11 cellular contexts compared by ENCODE assay signal in genomic region chr22:45742866-45743450, GRCh38.
A peak's percentile ranks its signal among the peaks of the same experiment; 100 is the strongest.
DNase-seq lines count a peak whose midpoint lies in the region; ATAC-seq, FAIRE-seq and TF ChIP-seq lines count a peak whose summit lies in the region.
"Had no signal": no experiment of that assay in that cellular context is flagged by ENCODE, and none has a peak within 500 bp of the region (broad histone marks: within the 10 kb centered on the region; RNA-seq: fewer than 3 reads in every experiment).

No MANE protein-coding gene starts in this region.

- H3K9me2 ChIP-seq in HCT116 (ENCODE audit: insufficient read depth), result no peaks in the 10 kb centered on the region

- H3K27ac ChIP-seq in HCT116 (ENCODE audit: low read depth, low read length), result no peak overlapping the region
- H3K27ac ChIP-seq in small intestine (ENCODE audit: low read depth in 1 of 2, low read length in 1 of 2), result no peak overlapping the region

- RAD21 ChIA-PET in HCT116 (lab: Charles Lee; ENCODE audit: low non-redundant PET in 1 of 2, low total read pairs in 2 of 2, uncharacterized antibody in 2 of 2, unreplicated experiment in 2 of 2), result no interaction called here

- H3K4me3 Mint-ChIP-seq in activated CD4-positive, alpha-beta T cell treated with anti-CD3 and anti-CD28 coated beads, Interleukin-2, amount 10 ng/mL, durations not matched to agents 7 days and 5 days, result no peak overlapping the region

- H3K4me1 ChIP-seq in HCT116 (ENCODE audit: control insufficient read depth in 1 of 2, insufficient read depth in 2 of 2, low read length in 2 of 2), result no peaks in the 10 kb centered on the region
- peaks cover 0 to 3% of the 10 kb centered on the region in 2 donors for H3K4me1 ChIP-seq in small intestine (ENCODE audit: control insufficient read depth in 2 of 2, insufficient read depth in 1 of 2, low read depth in 1 of 2, low read length in 1 of 2)

- peaks cover 19% of the 10 kb centered on the region in 2 experiments for H3K36me3 ChIP-seq in HCT116 (ENCODE audit: control insufficient read depth in 1 of 2, insufficient read depth in 2 of 2, low read length in 2 of 2)
- H3K36me3 ChIP-seq in small intestine (ENCODE audit: control insufficient read depth in 2 of 2, insufficient read depth in 2 of 2, low read length in 2 of 2), result peaks cover 7% of the 10 kb centered on the region in 2 donors

- FAIRE-seq in small intestine (lab: Jason Lieb, UNC), result no peak
- FAIRE-seq: GM12878 had no signal

- no peak overlapping the region for H3K4me3 ChIP-seq in HCT116 (replicated peaks in 1 of 2; ENCODE audit: low read depth in 1 of 2, low read length in 2 of 2)
- H3K4me3 ChIP-seq in fibroblast of mammary gland (ENCODE audit: control insufficient read depth, low read depth, low read length), result no peak overlapping the region
- H3K4me3 ChIP-seq in small intestine (ENCODE audit: low read depth in 1 of 2, low read length in 2 of 2), result no peak overlapping the region
- H3K4me3 ChIP-seq: GM12878 had no signal

- peaks cover 2% of the 10 kb centered on the region; the same call in 1 of the 2 replicates for H3K79me2 ChIP-seq in HCT116 (ENCODE audit: insufficient read depth, low read length)

- POLR2A ChIA-PET in HCT116 (lab: Charles Lee), result no interaction called here
- POLR2A ChIA-PET in activated CD4-positive, alpha-beta T cell treated with anti-CD3 and anti-CD28 coated beads, Interleukin-2, amount 10 ng/mL, durations not matched to agents 7 days and 5 days (lab: Charles Lee), result no interaction called here

- H3K4me1 Mint-ChIP-seq in activated CD4-positive, alpha-beta T cell treated with anti-CD3 and anti-CD28 coated beads, Interleukin-2, amount 10 ng/mL, durations not matched to agents 7 days and 5 days, result no peaks in the 10 kb centered on the region

- ATAC-seq in HCT116 (no peak), GM19395 (IDR thresholded peaks at IDR 0.05; ENCODE audit: unreplicated experiment) (no peak)
- ATAC-seq: GM12878 had no signal

- WGBS in small intestine, 3 donors, result 77 to 84% (median 79%) methylated on average over 8 of the region's 8 CpGs

- CTCF ChIA-PET in HCT116 (lab: Charles Lee), result interaction anchor here (0.6 kb wide), 1 partner anchor 8 kb away, joined by 5 read pairs; no protein-coding TSS in a partner anchor
- CTCF ChIA-PET in activated CD4-positive, alpha-beta T cell treated with anti-CD3 and anti-CD28 coated beads, Interleukin-2, amount 10 ng/mL, durations not matched to agents 7 days and 5 days (lab: Charles Lee), result no interaction called here

- H3K9me3 Mint-ChIP-seq in activated CD4-positive, alpha-beta T cell treated with anti-CD3 and anti-CD28 coated beads, Interleukin-2, amount 10 ng/mL, durations not matched to agents 7 days and 5 days, result no peaks in the 10 kb centered on the region

- H2AFZ ChIP-seq in HCT116 (ENCODE audit: low read depth, low read length, poor library complexity, severe bottlenecking), result no peak overlapping the region

- peaks cover 48% of the 10 kb centered on the region for H3K36me3 Mint-ChIP-seq in activated CD4-positive, alpha-beta T cell treated with anti-CD3 and anti-CD28 coated beads, Interleukin-2, amount 10 ng/mL, durations not matched to agents 7 days and 5 days (ENCODE audit: low read depth)

- DNase-seq in HCT116 (ENCODE audit: low read depth, low spot score) (no peak), NCI-H748 treated with DMSO at 0.1 percent for 48 hours (lab: John Stamatoyannopoulos, UW) (peak; percentile 1), fibroblast of mammary gland (ENCODE audit: low read depth) (peak; percentile 77), small intestine (peak; percentile 32), A172 (ENCODE audit: low spot score) (no peak), hippocampal formation (lab: John Stamatoyannopoulos, UW) (no peak)
- no peak for DNase-seq in activated CD4-positive, alpha-beta T cell treated with anti-CD3 and anti-CD28 coated beads, Interleukin-2, amount 10 ng/mL, durations not matched to agents 7 days and 5 days
- DNase-seq: activated CD4-positive, alpha-beta T cell treated with anti-CD3 and anti-CD28 coated beads for 48 hours; NCI-H345 had no signal

- no TSS peak for BruUV-seq in HCT116 (replicated peaks; lab: Mats Ljungman, UMichigan)

- H3K9me3 ChIP-seq in HCT116 (ENCODE audit: control insufficient read depth in 1 of 2, insufficient read depth in 1 of 2, low read depth in 1 of 2, low read length in 2 of 2) (no peaks in the 10 kb centered on the region), small intestine (ENCODE audit: control insufficient read depth, low read depth) (no peaks in the 10 kb centered on the region)

- H3K27ac Mint-ChIP-seq in activated CD4-positive, alpha-beta T cell treated with anti-CD3 and anti-CD28 coated beads, Interleukin-2, amount 10 ng/mL, durations not matched to agents 7 days and 5 days, result no peak overlapping the region

- H3K4me2 ChIP-seq in HCT116 (ENCODE audit: low read length), result no peak overlapping the region

- H3K9ac ChIP-seq in HCT116 (ENCODE audit: low read length), result no peak overlapping the region

- no peak for TF ChIP-seq RAD21 in HCT116 (IDR thresholded peaks at IDR 0.05; ENCODE audit: low read depth)

- no peaks in the 10 kb centered on the region for H4K20me1 ChIP-seq in HCT116 (ENCODE audit: insufficient read depth)

- TF ChIP-seq CTCF in HCT116 (IDR thresholded peaks at IDR 0.05 in 2 of 3, conservative IDR thresholded peaks at IDR 0.05 in 1 of 3; ENCODE audit: borderline replicate concordance in 1 of 3, insufficient read depth in 1 of 3, low read depth in 2 of 3, low read length in 2 of 3), result no peak
- TF ChIP-seq CTCF in fibroblast of mammary gland (conservative IDR thresholded peaks at IDR 0.05; ENCODE audit: control insufficient read depth, insufficient read depth, low read depth, low read length), result no peak

- TF ChIP-seq POLR2A in HCT116 (IDR thresholded peaks at IDR 0.05; ENCODE audit: borderline replicate concordance, extremely low read depth, insufficient read depth, insufficient read length), result no peak

- H3K27me3 ChIP-seq in HCT116 (ENCODE audit: insufficient read depth, low read length) (no peaks in the 10 kb centered on the region), small intestine (ENCODE audit: control insufficient read depth in 2 of 2, insufficient read depth in 2 of 2, low read length in 2 of 2) (no peaks in the 10 kb centered on the region)

- H3K27me3 Mint-ChIP-seq in activated CD4-positive, alpha-beta T cell treated with anti-CD3 and anti-CD28 coated beads, Interleukin-2, amount 10 ng/mL, durations not matched to agents 7 days and 5 days, result no peaks in the 10 kb centered on the region

- intact Hi-C loops in HCT116 (cut with micrococcal nuclease), result no loop called here

TF ChIP-seq in HCT116, 20 proteins besides CTCF, POLR2A, EP300 and RAD21:
- TF ChIP-seq EZH2phosphoT487 (IDR thresholded peaks at IDR 0.05; ENCODE audit: borderline replicate concordance), result no peak
- no peak for TF ChIP-seq ELF1 (IDR thresholded peaks at IDR 0.05; ENCODE audit: borderline replicate concordance, low read depth)
- no peak for TF ChIP-seq REST (IDR thresholded peaks at IDR 0.05; ENCODE audit: low read depth)
- peak; percentile 45; the same call in 1 of the 2 replicates for TF ChIP-seq CEBPB (IDR thresholded peaks at IDR 0.05; ENCODE audit: low read depth)
- TF ChIP-seq SP1 (IDR thresholded peaks at IDR 0.05; ENCODE audit: low read depth), result no peak
TF ChIP-seq in HCT116: peak in this region for 1.

Comparison
In these comparisons a context has a peak if more than half of its experiments do, and no peak if none do; other contexts are left out.
1. DNase-seq: peak in NCI-H748 treated with DMSO at 0.1 percent for 48 hours (single experiment), fibroblast of mammary gland (single experiment) and small intestine (single experiment); none in HCT116 (single experiment), A172 (single experiment), activated CD4-positive, alpha-beta T cell treated with anti-CD3 and anti-CD28 coated beads, Interleukin-2, amount 10 ng/mL, durations not matched to agents 7 days and 5 days (single experiment) and hippocampal formation (0 of 2).